In genomic region chr1:226107471-226108460, GRCh38 we compare ENCODE assay signal across 8 cellular contexts. TPM values are rescaled to one million over a fixed set of nuclear protein-coding genes. Genes with fewer than 3 reads are reported as not detected.
DNase-seq lines count a peak whose midpoint lies in the region; ATAC-seq, FAIRE-seq and TF ChIP-seq lines count a peak whose summit lies in the region.
"Had no signal": no experiment of that assay in that cellular context is flagged by ENCODE, and none has a peak within 500 bp of the region (broad histone marks: within the 10 kb centered on the region; RNA-seq: fewer than 3 reads in every experiment).

No MANE protein-coding gene starts in this region.

- no peaks in the 10 kb centered on the region for H3K79me1 ChIP-seq in IMR-90 (ENCODE audit: low read depth in 1 of 2, low read length in 2 of 2)
- H3K79me1 ChIP-seq in H1 (ENCODE audit: low read depth, low read length) = no peaks in the 10 kb centered on the region; the same call in 1 of the 2 replicates

- TF ChIP-seq RAD21 in IMR-90 (IDR thresholded peaks at IDR 0.05; ENCODE audit: low read length) = no peak
- TF ChIP-seq RAD21 in H1 (IDR thresholded peaks at IDR 0.05 in 1 of 2, conservative IDR thresholded peaks at IDR 0.05 in 1 of 2; ENCODE audit: low read depth in 2 of 2, low read length in 2 of 2) = peak; percentile 21 to 30; a peak in 1 of 4 replicates

- H3K4me2 ChIP-seq in IMR-90 (ENCODE audit: low read depth, low read length) (no peak overlapping the region), H1 (ENCODE audit: insufficient read depth in 1 of 2, low read depth in 2 of 2, low read length in 2 of 2) (no peak overlapping the region; a peak in 2 of 4 replicates)

- H2BK20ac ChIP-seq in IMR-90 (ENCODE audit: low read depth, low read length) = no peak overlapping the region
- peak overlapping the region; percentile 72; the same call in 1 of the 2 replicates for H2BK20ac ChIP-seq in H1 (ENCODE audit: low read length)

- POLR2A ChIA-PET in GM10248 (lab: Yijun Ruan, JAX) = interaction anchor here (0.7 kb wide), 1 partner anchor 296 kb away, joined by 3 read pairs; no protein-coding TSS in a partner anchor
- POLR2A ChIA-PET in IMR-90 (lab: Charles Lee; ENCODE audit: unreplicated experiment) = no interaction called here
- POLR2A ChIA-PET in H1 (lab: Charles Lee; ENCODE audit: partially characterized antibody) = interaction anchor here (0.9 to 5.7 kb wide), 6 partner anchors 13 to 45 kb away, joined by 3 to 48 read pairs (median 6); partner anchors contain the start of gene H3-3A

- dilution Hi-C loops in IMR-90 (cut with HindIII; ENCODE audit: low sequenced_read_pairs, unreplicated experiment) = no loop called here

- no peak overlapping the region for H4K5ac ChIP-seq in IMR-90 (ENCODE audit: low read depth, low read length)
- no peak overlapping the region for H4K5ac ChIP-seq in H1 (ENCODE audit: insufficient read length, low read depth, low read length)

- H2AK9ac ChIP-seq in IMR-90 (replicated peaks; ENCODE audit: low read depth, low read length, poor library complexity) = peak overlapping the region; percentile 34

- H3K23me2 ChIP-seq in H1 (ENCODE audit: low read depth, low read length) = peaks cover 14% of the 10 kb centered on the region; the same call in 1 of the 2 replicates

- TF ChIP-seq POLR2A in IMR-90 (IDR thresholded peaks at IDR 0.05; ENCODE audit: low read depth, low read length) (no peak), H1 (IDR thresholded peaks at IDR 0.05; ENCODE audit: control extremely low read depth in 1 of 2, low read depth in 2 of 2, low read length in 2 of 2) (no peak)

- H3K79me2 ChIP-seq in H1 (ENCODE audit: control insufficient read depth in 1 of 2, insufficient read depth in 2 of 2, low read length in 2 of 2) = no peaks in the 10 kb centered on the region

- no peak overlapping the region for H2BK5ac ChIP-seq in IMR-90 (ENCODE audit: low read depth, low read length, poor library complexity, severe bottlenecking)
- no peak overlapping the region; the same call in 1 of the 2 replicates for H2BK5ac ChIP-seq in H1 (ENCODE audit: low read depth, low read length)

- peak overlapping the region; percentile 49 for H2AFZ ChIP-seq in IMR-90 (replicated peaks; ENCODE audit: low read length, poor library complexity)
- H2AFZ ChIP-seq in H1 (ENCODE audit: low read length) = 0 out of 2 replicates have a peak overlapping the region, but pooled peaks have one; percentile 65

- H3K4me1 ChIP-seq in IMR-90 (ENCODE audit: control insufficient read depth, insufficient read depth, low read length) = peaks cover 4% of the 10 kb centered on the region; the same call in 1 of the 2 replicates
- H3K4me1 ChIP-seq in H1 (replicated peaks in 1 of 4; ENCODE audit: control insufficient read depth in 3 of 4, insufficient read depth in 4 of 4, low read length in 3 of 4) = peaks cover 15 to 38% (median 32%) of the 10 kb centered on the region in 4 experiments

- CTCF ChIA-PET in GM10248 (lab: Yijun Ruan, JAX) = interaction anchor here (1.1 to 7.2 kb wide), 6 partner anchors 10 to 145 kb away, joined by 5 to 78 read pairs (median 36); no protein-coding TSS in a partner anchor
- CTCF ChIA-PET in IMR-90 (lab: Yijun Ruan, JAX) = interaction anchor here (0.7 to 1.7 kb wide), 3 partner anchors 25 to 630 kb away, joined by 3 to 10 read pairs (median 4); no protein-coding TSS in a partner anchor
- CTCF ChIA-PET in H1 (lab: Charles Lee; ENCODE audit: partially characterized antibody) = interaction anchor here (0.7 to 5.7 kb wide), 5 partner anchors 9 to 178 kb away, joined by 3 to 35 read pairs (median 8); no protein-coding TSS in a partner anchor

- H4K91ac ChIP-seq in IMR-90 (ENCODE audit: insufficient read depth, low read depth, low read length) = no peak overlapping the region
- H4K91ac ChIP-seq in H1 (replicated peaks; ENCODE audit: insufficient read length, low read length) = no peak overlapping the region

- ATAC-seq in IMR-90 (ENCODE audit: low read depth) (no peak), GM19455 (IDR thresholded peaks at IDR 0.05; ENCODE audit: unreplicated experiment) (no peak), HG03439 (IDR thresholded peaks at IDR 0.05; ENCODE audit: unreplicated experiment) (no peak)

- no peak overlapping the region for H3K4me3 ChIP-seq in IMR-90 (ENCODE audit: insufficient read depth, low read depth, low read length)
- no peak overlapping the region for H3K4me3 ChIP-seq in H1 (ENCODE audit: extremely low read depth in 1 of 4, insufficient read depth in 2 of 4, low read depth in 3 of 4, low read length in 4 of 4)
- no peak overlapping the region for H3K4me3 ChIP-seq in skin epidermis

- no peak for TF ChIP-seq EP300 in H1 (IDR thresholded peaks at IDR 0.05; ENCODE audit: borderline replicate concordance in 1 of 2, low read depth in 2 of 2, low read length in 2 of 2)

- peak; percentile 49 for DNase-seq in GM10248 (ENCODE audit: extremely low spot score)
- DNase-seq in IMR-90 = no peak
- DNase-seq in H1 (ENCODE audit: low read depth in 1 of 2, low spot score in 2 of 2) = no peak
- DNase-seq in Kasumi-1 (lab: John Stamatoyannopoulos, UW) = no peak
- DNase-seq: activated T-cell treated with anti-CD3 and anti-CD28 coated beads for 4 hours had no signal

- in situ Hi-C loops in IMR-90 (cut with MboI; ENCODE audit: low sequenced_read_pairs) = no loop called here

- BruUV-seq in IMR-90 (replicated peaks; lab: Mats Ljungman, UMichigan) = no TSS peak

- intact Hi-C loops in IMR-90 (cut with micrococcal nuclease) = loop anchor here (2.0 kb wide), 1 partner anchor 43 kb away; no protein-coding TSS in a partner anchor

- H3K27me3 ChIP-seq in IMR-90 (ENCODE audit: control insufficient read depth, insufficient read depth, low read length) (no peaks in the 10 kb centered on the region), H1 (replicated peaks in 1 of 4; ENCODE audit: control insufficient read depth in 3 of 4, extremely low read depth in 1 of 4, insufficient read depth in 3 of 4, low read length in 3 of 4) (peaks cover 0 to 6% (median 3%) of the 10 kb centered on the region in 4 experiments; a peak in 5 of 7 replicates)

- H3K9ac ChIP-seq in IMR-90 (ENCODE audit: low read depth, low read length) (no peak overlapping the region), H1 (replicated peaks in 1 of 4; ENCODE audit: extremely low read depth in 1 of 4, low read depth in 3 of 4, low read length in 3 of 4) (no peak overlapping the region)

- no peak overlapping the region; the same call in 1 of the 2 replicates for H2BK12ac ChIP-seq in H1 (ENCODE audit: low read depth, low read length)

- no peak overlapping the region for H3K4ac ChIP-seq in IMR-90 (ENCODE audit: low read depth, low read length)
- H3K4ac ChIP-seq in H1 (replicated peaks; ENCODE audit: insufficient read length, low read depth, low read length) = peak overlapping the region; percentile 32

- TF ChIP-seq CTCF in GM10248 (IDR thresholded peaks at IDR 0.05; ENCODE audit: control extremely low read depth, extremely low read depth, low read depth, missing control alignments) (peak; percentile 29), IMR-90 (conservative IDR thresholded peaks at IDR 0.05; ENCODE audit: low read depth, low read length) (no peak), H1 (IDR thresholded peaks at IDR 0.05; ENCODE audit: control extremely low read depth in 1 of 3, insufficient read depth in 1 of 3, low read depth in 1 of 3, low read length in 3 of 3) (no peak)

- no CpG with 5 or more reads among the region's 3 CpGs for WGBS in IMR-90 (ENCODE audit: extremely low coverage in 2 of 2, insufficient read length in 1 of 2), 2 experiments
- 69% methylated on average over 3 of the region's 3 CpGs; no CpG with 5 or more reads in 1 of the 2 experiments for WGBS in H1 (ENCODE audit: extremely low coverage in 1 of 2, insufficient coverage in 1 of 2, insufficient read length in 1 of 2, insufficient replicate concordance in 2 of 2, low coverage in 1 of 2, low lambda C conversion rate in 2 of 2, missing lambda C conversion rate in 1 of 2), 2 experiments

- H2AK5ac ChIP-seq in IMR-90 (ENCODE audit: low read depth, low read length) = no peak overlapping the region
- H2AK5ac ChIP-seq in H1 (ENCODE audit: low read depth, low read length) = no peak overlapping the region

- no peak for FAIRE-seq in H1 (lab: Jason Lieb, UNC)

- no peak overlapping the region for H2BK15ac ChIP-seq in IMR-90 (ENCODE audit: low read depth, low read length)
- H2BK15ac ChIP-seq in H1 (ENCODE audit: low read length) = peak overlapping the region; percentile 81; the same call in 1 of the 2 replicates

- H3K27ac ChIP-seq in IMR-90 (ENCODE audit: insufficient read depth, low read length) (no peak overlapping the region), H1 (ENCODE audit: low read depth, low read length) (no peak overlapping the region), skin epidermis (peak overlapping the region in 18 of 21 experiments; percentile 13 to 98 (median 90))

- H3K14ac ChIP-seq in IMR-90 (replicated peaks; ENCODE audit: low read depth, low read length) (no peak overlapping the region), H1 (ENCODE audit: insufficient read length) (no peak overlapping the region)

- H3K18ac ChIP-seq in IMR-90 (ENCODE audit: low read depth, low read length) = no peak overlapping the region
- H3K18ac ChIP-seq in H1 (ENCODE audit: extremely low read depth, low read length) = peak overlapping the region; percentile 48

- H3K9me3 ChIP-seq in IMR-90 (ENCODE audit: control insufficient read depth, insufficient read depth, low read length) (no peaks in the 10 kb centered on the region), H1 (ENCODE audit: insufficient read depth in 2 of 2, low read depth in 1 of 2, low read length in 1 of 2) (no peaks in the 10 kb centered on the region)

- H4K20me1 ChIP-seq in IMR-90 (ENCODE audit: insufficient read depth, low read length) (no peaks in the 10 kb centered on the region), H1 (replicated peaks in 1 of 2; ENCODE audit: control insufficient read depth in 1 of 2, insufficient read depth in 2 of 2, low read length in 2 of 2) (no peaks in the 10 kb centered on the region)

- H2BK120ac ChIP-seq in IMR-90 (ENCODE audit: low read depth, low read length) = no peak overlapping the region
- no peak overlapping the region for H2BK120ac ChIP-seq in H1 (replicated peaks; ENCODE audit: low read depth, low read length)

- H3K36me3 ChIP-seq in IMR-90 (ENCODE audit: control insufficient read depth, insufficient read depth, low read length) = no peaks in the 10 kb centered on the region
- no peaks in the 10 kb centered on the region for H3K36me3 ChIP-seq in H1 (ENCODE audit: control insufficient read depth in 2 of 4, insufficient read depth in 4 of 4, low read length in 3 of 4)

- H3K9me1 ChIP-seq in IMR-90 (ENCODE audit: insufficient read depth, low read length) = no peaks in the 10 kb centered on the region

- H3K23ac ChIP-seq in IMR-90 (ENCODE audit: low read depth, low read length) = no peak overlapping the region
- H3K23ac ChIP-seq in H1 (ENCODE audit: insufficient read length) = no peak overlapping the region

- H4K8ac ChIP-seq in IMR-90 (ENCODE audit: low read depth in 2 of 2, low read length in 2 of 2) (no peak overlapping the region; a peak in 1 of 4 replicates), H1 (ENCODE audit: extremely low read depth, insufficient read depth, low read length) (no peak overlapping the region)

- H3K56ac ChIP-seq in IMR-90 (ENCODE audit: extremely low read depth, insufficient read depth, low read length) = no peak overlapping the region
- H3K56ac ChIP-seq in H1 (replicated peaks; ENCODE audit: insufficient read length, low read depth, low read length) = no peak overlapping the region

RNA-seq across cellular contexts. Expression of gene H3-3A, which starts 45.2 kb away (rescaled TPM):
- 171 and 188 TPM in 2 replicates for total RNA-seq in IMR-90 (2012; rRNA removed)
- polyA plus RNA-seq in IMR-90 (2012; rRNA removed) = 253 and 256 TPM in 2 replicates
- polyA plus RNA-seq in IMR-90 (2012; cell fraction: cytosol; rRNA removed) = 141 and 209 TPM in 2 replicates
- 46.9 and 78.7 TPM in 2 replicates for polyA plus RNA-seq in IMR-90 (2012; cell fraction: nucleus; rRNA removed; ENCODE audit: low replicate concordance)
- total RNA-seq in H1 (2021; fragmentation: NEBNext Ultra II Directional; extraction: Animal tissue kit (Norgen Biotek cat#: 25700)) = 1,213 and 1,223 TPM in 2 replicates
- 760 and 1,157 TPM in 2 replicates for polyA plus RNA-seq in H1 (2011; rRNA removed)
- 1,155 TPM for polyA plus RNA-seq in H1 (2011; cell fraction: cytosol; rRNA removed)
- 408 TPM for polyA plus RNA-seq in H1 (2011; cell fraction: nucleus; rRNA removed)
- polyA plus RNA-seq in H1 (2012, experiment 1 of 2) = 555 to 853 TPM (median 714 TPM) in 4 replicates
- polyA plus RNA-seq in H1 (2012, experiment 2 of 2) = 650 TPM
- polyA plus RNA-seq in H1 (2013, experiment 1 of 2) = 1,534 TPM
- 1,619 TPM for polyA plus RNA-seq in H1 (2013, experiment 2 of 2)
- 222 and 228 TPM in 2 replicates for polyA minus RNA-seq in H1 (2011; rRNA and poly(A)+ RNA removed)
- 287 TPM for polyA minus RNA-seq in H1 (2011; cell fraction: cytosol; rRNA and poly(A)+ RNA removed)
- polyA minus RNA-seq in H1 (2011; cell fraction: nucleus; rRNA and poly(A)+ RNA removed) = 109 TPM

Comparison
In these comparisons a context has a peak if more than half of its experiments do, and no peak if none do; other contexts are left out.
1. H3K27ac ChIP-seq: peak in skin epidermis (18 of 21); none in IMR-90 (single experiment) and H1 (single experiment).